ENCODE assay signal across 24 cellular contexts in the genomic region with DNA sequence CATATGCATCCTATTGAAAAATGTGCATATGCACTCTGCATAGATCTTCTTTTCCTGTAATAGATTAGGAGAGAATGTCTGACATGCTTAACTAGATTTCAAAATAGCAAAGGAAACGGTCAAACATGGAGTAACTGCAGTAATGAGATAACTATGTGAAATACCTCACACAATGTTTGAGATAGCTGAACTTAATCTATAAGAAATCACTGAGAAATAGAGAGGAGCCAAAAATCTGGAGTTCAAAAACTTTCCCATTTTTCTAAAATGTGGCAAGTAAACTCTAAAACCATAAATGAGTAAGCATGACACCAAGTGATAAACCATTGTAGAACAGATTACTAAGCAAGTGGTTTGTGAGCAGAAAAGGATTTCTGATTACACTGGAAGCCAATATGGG.
DNase-seq lines count a peak whose midpoint lies in the region; FAIRE-seq and TF ChIP-seq lines count a peak whose summit lies in the region.
"Had no signal": no experiment of that assay in that cellular context is flagged by ENCODE, and none has a peak within 500 bp of the region (broad histone marks: within the 10 kb centered on the region; RNA-seq: fewer than 3 reads in every experiment).

No MANE protein-coding gene starts in this region.

- H3K9ac ChIP-seq in astrocyte (ENCODE audit: low read length), result no peak overlapping the region

- H3K27ac ChIP-seq in astrocyte (ENCODE audit: low read depth, low read length), result no peak overlapping the region
- H3K27ac ChIP-seq in osteoblast (ENCODE audit: low read depth, low read length), result no peak overlapping the region
- H3K27ac ChIP-seq: A549, RWPE1 had no signal

- in situ Hi-C loops in HAP-1 (cut with MboI; ENCODE audit: low sequenced_read_pairs), result no loop called here

- no peaks in the 10 kb centered on the region for H3K79me2 ChIP-seq in astrocyte (ENCODE audit: insufficient read depth, low read length)
- H3K79me2 ChIP-seq in osteoblast (ENCODE audit: insufficient read depth, low read length), result no peaks in the 10 kb centered on the region

- DNase-seq in NCI-H226 (peak; percentile 77), astrocyte (ENCODE audit: low read depth) (peak; percentile 84), fibroblast of mammary gland (ENCODE audit: low read depth) (peak; percentile 25), osteoblast (ENCODE audit: insufficient read length, low spot score, missing footprints) (peak; percentile 85), HAP-1 (ENCODE audit: low spot score in 2 of 2) (no peak), activated gamma-delta T cell (lab: John Stamatoyannopoulos, UW) (no peak), NCI-H1436 (lab: John Stamatoyannopoulos, UW) (no peak)
- DNase-seq in activated CD4-positive, CD25-positive, alpha-beta regulatory T cell treated with anti-CD3 and anti-CD28 coated beads, Interleukin-2, amount 50 U/mL, for 72 hours, result no peak
- DNase-seq: C1 segment of cervical spinal cord; Caco-2; CD8-positive, alpha-beta T cell; DMS79 treated with DMSO at 0.1 percent for 48 hours; KBM-7; MV-4-11; NCI-H1105; NCI-H2029; NCI-H510A; NCI-H69; SHP77 had no signal

- H4K20me1 ChIP-seq in astrocyte (ENCODE audit: insufficient read depth, low read length) (no peaks in the 10 kb centered on the region), osteoblast (ENCODE audit: insufficient read depth, low read length) (no peaks in the 10 kb centered on the region)

- peaks cover 16% of the 10 kb centered on the region for H3K27me3 Mint-ChIP-seq in astrocyte (ENCODE audit: low read depth, unreplicated experiment)

- peaks cover 3% of the 10 kb centered on the region for H3K9me3 Mint-ChIP-seq in astrocyte (ENCODE audit: unreplicated experiment)
- H3K9me3 Mint-ChIP-seq: CD8-positive, alpha-beta T cell had no signal

- H3K4me2 ChIP-seq in astrocyte (ENCODE audit: low read length) (no peak overlapping the region), osteoblast (ENCODE audit: insufficient read depth, low read length) (no peak overlapping the region)
- H3K4me2 ChIP-seq: A549 had no signal

- H3K4me3 ChIP-seq in astrocyte (ENCODE audit: insufficient read depth, low read depth, low read length) (no peak overlapping the region), fibroblast of mammary gland (ENCODE audit: control insufficient read depth, low read depth, low read length) (no peak overlapping the region), osteoblast (ENCODE audit: insufficient read depth, low read length) (no peak overlapping the region), HAP-1 (no peak overlapping the region)
- H3K4me3 ChIP-seq: A549 had no signal

- no peaks in the 10 kb centered on the region for H3K36me3 Mint-ChIP-seq in astrocyte (ENCODE audit: low read depth, unreplicated experiment)
- H3K36me3 Mint-ChIP-seq: CD8-positive, alpha-beta T cell had no signal

- H3K9me3 ChIP-seq in astrocyte (ENCODE audit: insufficient read depth, low read depth, low read length) (no peaks in the 10 kb centered on the region), osteoblast (ENCODE audit: low read depth, low read length) (no peaks in the 10 kb centered on the region), HAP-1 (no peaks in the 10 kb centered on the region; the same call in 1 of the 2 replicates)
- H3K9me3 ChIP-seq: A549 had no signal

- no peak for FAIRE-seq in astrocyte (lab: Jason Lieb, UNC)
- FAIRE-seq: A549, GM12892, GM19239, H54 had no signal

- H3K4me3 Mint-ChIP-seq in astrocyte (ENCODE audit: unreplicated experiment), result no peak overlapping the region
- H3K4me3 Mint-ChIP-seq: CD8-positive, alpha-beta T cell had no signal

- H3K36me3 ChIP-seq in astrocyte (ENCODE audit: insufficient read depth, low read length) (no peaks in the 10 kb centered on the region), osteoblast (ENCODE audit: insufficient read depth, low read length) (no peaks in the 10 kb centered on the region), HAP-1 (replicated peaks) (no peaks in the 10 kb centered on the region)

- no peak overlapping the region for H3K27ac Mint-ChIP-seq in astrocyte (ENCODE audit: unreplicated experiment)
- H3K27ac Mint-ChIP-seq: CD8-positive, alpha-beta T cell had no signal

- H3K4me1 ChIP-seq in astrocyte (ENCODE audit: insufficient read depth, low read length) (no peaks in the 10 kb centered on the region), osteoblast (ENCODE audit: insufficient read depth, low read length) (peaks cover 5% of the 10 kb centered on the region), HAP-1 (no peaks in the 10 kb centered on the region)
- H3K4me1 ChIP-seq: A549, Caco-2 had no signal

- H3K4me1 Mint-ChIP-seq in astrocyte (ENCODE audit: low read depth, unreplicated experiment), result no peaks in the 10 kb centered on the region

- TF ChIP-seq CTCF in astrocyte (IDR thresholded peaks at IDR 0.05; ENCODE audit: insufficient read depth, low read depth, low read length) (no peak), fibroblast of mammary gland (conservative IDR thresholded peaks at IDR 0.05; ENCODE audit: control insufficient read depth, insufficient read depth, low read depth, low read length) (no peak), osteoblast (IDR thresholded peaks at IDR 0.05; ENCODE audit: extremely low read depth, low read depth, low read length) (no peak)

- H3K27me3 ChIP-seq in astrocyte (ENCODE audit: insufficient read depth, low read length) (peaks cover 23% of the 10 kb centered on the region), osteoblast (ENCODE audit: insufficient read depth, low read length) (peaks cover 25% of the 10 kb centered on the region), HAP-1 (ENCODE audit: low read depth) (no peaks in the 10 kb centered on the region)

- H2AFZ ChIP-seq in astrocyte (ENCODE audit: low read depth, low read length), result no peak overlapping the region
- H2AFZ ChIP-seq in osteoblast (ENCODE audit: low read length), result no peak overlapping the region

Comparison
In these comparisons a context has a peak if more than half of its experiments do, and no peak if none do; other contexts are left out.
1. DNase-seq: peak in NCI-H226 (single experiment), astrocyte (single experiment), fibroblast of mammary gland (single experiment) and osteoblast (single experiment); none in activated CD4-positive, CD25-positive, alpha-beta regulatory T cell treated with anti-CD3 and anti-CD28 coated beads, Interleukin-2, amount 50 U/mL, for 72 hours (single experiment), HAP-1 (0 of 2), activated gamma-delta T cell (single experiment) and NCI-H1436 (single experiment).